Comparison of ENCODE assay signal across 1 cellular context in the genomic region with DNA sequence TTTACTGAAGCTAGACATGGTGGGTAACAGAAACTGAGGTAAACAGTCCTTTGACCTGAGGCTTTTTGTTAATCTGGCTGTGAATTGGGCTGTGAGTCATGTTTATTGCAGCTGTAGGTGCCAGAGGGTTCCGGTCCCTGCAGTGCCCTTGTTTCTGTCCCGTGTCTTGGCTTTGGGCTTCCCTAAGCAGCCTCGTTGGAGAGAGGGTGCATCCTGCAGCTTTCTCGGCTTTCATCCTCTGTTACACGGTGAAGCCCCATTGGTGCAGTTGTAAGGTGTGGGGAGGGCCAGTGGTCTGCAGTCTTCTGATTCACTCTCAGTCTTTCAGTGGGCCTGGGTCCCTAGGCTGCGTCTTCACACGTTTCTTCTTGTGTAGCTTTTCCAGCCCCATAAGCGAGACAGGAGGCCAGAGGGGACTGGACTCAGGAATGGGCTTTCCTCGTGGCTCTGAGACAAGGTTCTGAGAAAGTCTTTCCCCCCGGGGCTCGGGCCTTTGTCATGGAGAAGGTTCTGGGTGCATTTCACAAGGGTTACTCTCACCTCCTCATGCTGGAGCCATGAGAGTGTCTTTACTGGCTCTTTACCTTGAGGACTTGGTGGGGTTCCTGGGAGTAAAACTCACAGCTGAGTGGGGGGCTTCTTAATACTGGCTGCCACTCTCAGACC.
A peak's percentile ranks its signal among the peaks of the same experiment; 100 is the strongest.
TF ChIP-seq lines count a peak whose summit lies in the region.

No MANE protein-coding gene starts in this region.

TF ChIP-seq in GM23338, 12 proteins besides CTCF, POLR2A, EP300 and RAD21:
- TF ChIP-seq ZNF462 (CRISPR knock-in tag; IDR thresholded peaks at IDR 0.05) (peak; percentile 53; the same call in 1 of the 2 replicates), REST (IDR thresholded peaks at IDR 0.05; ENCODE audit: unreplicated experiment) (no peak)
